Comparison of ENCODE assay signal across 2 cellular contexts in genomic region chr19:35279985-35280821, GRCh38.
TF ChIP-seq lines count a peak whose summit lies in the region.

No MANE protein-coding gene starts in this region.

TF ChIP-seq in WTC11, 78 proteins besides CTCF, POLR2A, EP300 and RAD21:
- TF ChIP-seq AFF4 (CRISPR knock-in tag; IDR thresholded peaks at IDR 0.05; ENCODE audit: borderline replicate concordance) = no peak
- TF ChIP-seq GRHL2 (CRISPR knock-in tag; IDR thresholded peaks at IDR 0.05; ENCODE audit: insufficient replicate concordance, severe bottlenecking) = no peak
- no peak for TF ChIP-seq ARID4B (CRISPR knock-in tag; IDR thresholded peaks at IDR 0.05; ENCODE audit: borderline replicate concordance)
- TF ChIP-seq GABPB1 (CRISPR knock-in tag; IDR thresholded peaks at IDR 0.05) = peak; percentile 90
- TF ChIP-seq FOXP1 (CRISPR knock-in tag; IDR thresholded peaks at IDR 0.05; ENCODE audit: borderline replicate concordance) = 0 out of 2 replicates have a peak, but pooled peaks have one; percentile 19
- TF ChIP-seq ZNF263 (CRISPR knock-in tag; IDR thresholded peaks at IDR 0.05; ENCODE audit: low read depth) = no peak

TF ChIP-seq in HepG2, 621 proteins besides CTCF, POLR2A, EP300 and RAD21 (continues in another document):
- TF ChIP-seq ZNF562 (CRISPR knock-in tag; IDR thresholded peaks at IDR 0.05; ENCODE audit: borderline replicate concordance) = no peak
- peak; percentile 82 for TF ChIP-seq RARA (CRISPR knock-in tag; IDR thresholded peaks at IDR 0.05)
- TF ChIP-seq ZSCAN22 (CRISPR knock-in tag; IDR thresholded peaks at IDR 0.05) = no peak
- TF ChIP-seq ZNF350 (CRISPR knock-in tag; IDR thresholded peaks at IDR 0.05; ENCODE audit: borderline replicate concordance, low read depth) = no peak; the same call in 1 of the 2 replicates
- TF ChIP-seq ZSCAN5A (CRISPR knock-in tag; IDR thresholded peaks at IDR 0.05; ENCODE audit: borderline replicate concordance) = no peak; the same call in 1 of the 2 replicates
- no peak for TF ChIP-seq SUZ12 (IDR thresholded peaks at IDR 0.05; ENCODE audit: low read depth, low read length)
- TF ChIP-seq PCBP2 (optimal IDR thresholded peaks at IDR 0.05; ENCODE audit: low read depth, low read length, poor library complexity, severe bottlenecking) = no peak
- peak; percentile 90; the same call in 1 of the 2 replicates for TF ChIP-seq TFAP4 (IDR thresholded peaks at IDR 0.05; ENCODE audit: borderline replicate concordance, low read depth)
- no peak for TF ChIP-seq LCORL (IDR thresholded peaks at IDR 0.05)
- TF ChIP-seq LCORL (CRISPR knock-in tag; IDR thresholded peaks at IDR 0.05) = peak; percentile 64
- TF ChIP-seq THRA (CRISPR knock-in tag; IDR thresholded peaks at IDR 0.05; ENCODE audit: borderline replicate concordance) = peak; percentile 50; the same call in 1 of the 2 replicates
- TF ChIP-seq MNT (IDR thresholded peaks at IDR 0.05) = peak; percentile 67
- TF ChIP-seq ZNF281 (CRISPR knock-in tag; IDR thresholded peaks at IDR 0.05; ENCODE audit: borderline replicate concordance) = peak; percentile 67; the same call in 1 of the 2 replicates
- peak; percentile 46 for TF ChIP-seq TEAD3 (CRISPR knock-in tag; optimal IDR thresholded peaks at IDR 0.05; ENCODE audit: borderline replicate concordance)
- peak; percentile 91 for TF ChIP-seq NR2F6 (IDR thresholded peaks at IDR 0.05)
- peak; percentile 92 for TF ChIP-seq NR2F6 (CRISPR knock-in tag; IDR thresholded peaks at IDR 0.05)
- TF ChIP-seq GTF2F1 (IDR thresholded peaks at IDR 0.05; ENCODE audit: low read length) = no peak
- no peak for TF ChIP-seq PCBP1 (IDR thresholded peaks at IDR 0.05; ENCODE audit: borderline replicate concordance, low read depth, low read length)
- TF ChIP-seq SNRNP70 (IDR thresholded peaks at IDR 0.05; ENCODE audit: low read depth, low read length) = no peak
- no peak for TF ChIP-seq MLXIP (CRISPR knock-in tag; IDR thresholded peaks at IDR 0.05; ENCODE audit: borderline replicate concordance)
- TF ChIP-seq BCL3 (CRISPR knock-in tag; IDR thresholded peaks at IDR 0.05) = 0 out of 2 replicates have a peak, but pooled peaks have one; percentile 45
- no peak for TF ChIP-seq ZNF329 (CRISPR knock-in tag; IDR thresholded peaks at IDR 0.05; ENCODE audit: low read depth)
- TF ChIP-seq NRL (CRISPR knock-in tag; IDR thresholded peaks at IDR 0.05; ENCODE audit: borderline replicate concordance) = 0 out of 2 replicates have a peak, but pooled peaks have one; percentile 31
- TF ChIP-seq MAF1 (CRISPR knock-in tag; IDR thresholded peaks at IDR 0.05; ENCODE audit: borderline replicate concordance) = no peak
- no peak for TF ChIP-seq ZNF546 (CRISPR knock-in tag; conservative IDR thresholded peaks at IDR 0.05)
- TF ChIP-seq MTF1 (CRISPR knock-in tag; IDR thresholded peaks at IDR 0.05) = no peak
- TF ChIP-seq ARNTL (CRISPR knock-in tag; IDR thresholded peaks at IDR 0.05) = peak; percentile 52
- no peak for TF ChIP-seq IRF9 (CRISPR knock-in tag; IDR thresholded peaks at IDR 0.05; ENCODE audit: borderline replicate concordance)
- peak; percentile 65; the same call in 1 of the 2 replicates for TF ChIP-seq TBX3 (IDR thresholded peaks at IDR 0.05; ENCODE audit: borderline replicate concordance)
- no peak for TF ChIP-seq ZHX2 (IDR thresholded peaks at IDR 0.05; ENCODE audit: low read depth)
- no peak for TF ChIP-seq ZHX2 (CRISPR knock-in tag; IDR thresholded peaks at IDR 0.05; ENCODE audit: borderline replicate concordance)
- peak; percentile 38; the same call in 1 of the 2 replicates for TF ChIP-seq CCDC6 (CRISPR knock-in tag; IDR thresholded peaks at IDR 0.05)
- no peak for TF ChIP-seq FOXO4 (CRISPR knock-in tag; conservative IDR thresholded peaks at IDR 0.05)
